Comparison of ENCODE assay signal across 8 cellular contexts in genomic region chr17:78316867-78317816, GRCh38. TPM values are rescaled to one million over a fixed set of nuclear protein-coding genes. Genes with fewer than 3 reads are reported as not detected.
DNase-seq lines count a peak whose midpoint lies in the region; ATAC-seq and TF ChIP-seq lines count a peak whose summit lies in the region.

No MANE protein-coding gene starts in this region.

- TF ChIP-seq POLR2A in body of pancreas (IDR thresholded peaks at IDR 0.05) (no peak), lower leg skin (IDR thresholded peaks at IDR 0.05) (no peak)

- peak overlapping the region; percentile 50 for H3K4ac ChIP-seq in mesendoderm (ENCODE audit: low read depth, low read length)

- H3K9me3 Mint-ChIP-seq in activated CD8-positive, alpha-beta memory T cell treated with anti-CD3 and anti-CD28 coated beads, Interleukin-2, amount 10 ng/mL, durations not matched to agents 7 days and 5 days (ENCODE audit: low read depth): no peaks in the 10 kb centered on the region

- H3K27me3 Mint-ChIP-seq in activated CD8-positive, alpha-beta memory T cell treated with anti-CD3 and anti-CD28 coated beads, Interleukin-2, amount 10 ng/mL, durations not matched to agents 7 days and 5 days: peaks cover 15% of the 10 kb centered on the region

- H4K8ac ChIP-seq in mesendoderm (ENCODE audit: low read depth, low read length): no peak overlapping the region

- H3K18ac ChIP-seq in mesendoderm (ENCODE audit: low read length): peak overlapping the region; percentile 31

- H3K27me3 ChIP-seq in BLaER1 treated with 17β-estradiol and CSF1 and Interleukin-3, amounts not matched to agents 10 nM and 100 nM: peaks cover 0 to 14% (median 5%) of the 10 kb centered on the region in 11 experiments; a peak in 6 of 22 replicates
- H3K27me3 ChIP-seq in body of pancreas (no peaks in the 10 kb centered on the region), mesendoderm (ENCODE audit: insufficient read depth, low read length, poor library complexity) (no peaks in the 10 kb centered on the region)

- H3K4me1 ChIP-seq in BLaER1 treated with 17β-estradiol and CSF1 and Interleukin-3, amounts not matched to agents 10 nM and 100 nM: peaks cover 48 to 86% (median 56%) of the 10 kb centered on the region in 10 experiments
- H3K4me1 ChIP-seq in HEK293 (ENCODE audit: control insufficient read depth, insufficient read depth, low read length) (peaks cover 28% of the 10 kb centered on the region), body of pancreas (peaks cover 48% of the 10 kb centered on the region), mesendoderm (ENCODE audit: control insufficient read depth, low read depth, low read length) (peaks cover 13% of the 10 kb centered on the region)

- peak in 3 of 4 donors; percentile 58 to 75 (median 60) for DNase-seq in body of pancreas
- peak; percentile 91 for DNase-seq in mesendoderm
- DNase-seq in activated CD8-positive, alpha-beta memory T cell treated with anti-CD3 and anti-CD28 coated beads, Interleukin-2, amount 10 ng/mL, durations not matched to agents 7 days and 5 days: no peak
- DNase-seq in globus pallidus (ENCODE audit: low spot score): no peak
- no peak for DNase-seq in lower leg skin (ENCODE audit: low spot score in 2 of 2)

- no peaks in the 10 kb centered on the region for H3K9me3 ChIP-seq in BLaER1 treated with 17β-estradiol and CSF1 and Interleukin-3, amounts not matched to agents 10 nM and 100 nM (replicated peaks in 1 of 11)
- H3K9me3 ChIP-seq in HEK293 (ENCODE audit: control insufficient read depth, insufficient read depth, low read depth, low read length) (no peaks in the 10 kb centered on the region), body of pancreas (no peaks in the 10 kb centered on the region)

- peak overlapping the region; percentile 90 for H3K56ac ChIP-seq in mesendoderm (ENCODE audit: low read length)

- H3K4me1 Mint-ChIP-seq in activated CD8-positive, alpha-beta memory T cell treated with anti-CD3 and anti-CD28 coated beads, Interleukin-2, amount 10 ng/mL, durations not matched to agents 7 days and 5 days: peaks cover 24% of the 10 kb centered on the region

- H3K4me3 ChIP-seq in BLaER1 treated with 17β-estradiol and CSF1 and Interleukin-3, amounts not matched to agents 10 nM and 100 nM: peak overlapping the region in 1 of 10 experiments; percentile 9; a peak in 1 of 20 replicates
- H3K4me3 ChIP-seq in HEK293 (ENCODE audit: low read depth, low read length) (no peak overlapping the region), body of pancreas (no peak overlapping the region), mesendoderm (ENCODE audit: low read length) (no peak overlapping the region), lower leg skin (ENCODE audit: low read depth, poor library complexity, severe bottlenecking) (no peak overlapping the region)

- peak overlapping the region; percentile 81 for H2BK5ac ChIP-seq in mesendoderm (ENCODE audit: low read length)

- H3K23ac ChIP-seq in mesendoderm (ENCODE audit: low read length): peak overlapping the region; percentile 61

- peak overlapping the region in 4 of 11 experiments; percentile 49 to 81 (median 74); a peak in 6 of 22 replicates for H3K9ac ChIP-seq in BLaER1 treated with 17β-estradiol and CSF1 and Interleukin-3, amounts not matched to agents 10 nM and 100 nM
- peak overlapping the region; percentile 57 for H3K9ac ChIP-seq in mesendoderm (ENCODE audit: low read length)

- peak overlapping the region; percentile 6 for H2BK120ac ChIP-seq in mesendoderm (ENCODE audit: low read depth, low read length)

- TF ChIP-seq CTCF in HEK293 (tag by site-specific recombination; IDR thresholded peaks at IDR 0.05) (no peak), body of pancreas (IDR thresholded peaks at IDR 0.05) (no peak), lower leg skin (IDR thresholded peaks at IDR 0.05) (peak in 1 of 3 donors; percentile 25)

- no peaks in the 10 kb centered on the region for H3K79me1 ChIP-seq in mesendoderm (ENCODE audit: low read length)

- H3K27ac Mint-ChIP-seq in activated CD8-positive, alpha-beta memory T cell treated with anti-CD3 and anti-CD28 coated beads, Interleukin-2, amount 10 ng/mL, durations not matched to agents 7 days and 5 days: no peak overlapping the region

- H2AK5ac ChIP-seq in mesendoderm (ENCODE audit: low read length): peak overlapping the region; percentile 73

- no peaks in the 10 kb centered on the region for H3K79me2 ChIP-seq in mesendoderm (ENCODE audit: control insufficient read depth, insufficient read depth, low read length)

- POLR2A ChIA-PET in HEK293 (lab: Yijun Ruan, JAX): interaction anchor here (0.5 to 1.5 kb wide), 5 partner anchors 26 to 130 kb away, joined by 3 to 4 read pairs (median 3); partner anchors contain the start of gene TK1

- no peaks in the 10 kb centered on the region for H3K36me3 ChIP-seq in BLaER1 treated with 17β-estradiol and CSF1 and Interleukin-3, amounts not matched to agents 10 nM and 100 nM
- no peaks in the 10 kb centered on the region for H3K36me3 ChIP-seq in HEK293 (ENCODE audit: control insufficient read depth in 2 of 2, insufficient read depth in 1 of 2, low read length in 2 of 2)
- H3K36me3 ChIP-seq in body of pancreas (replicated peaks in 1 of 2; ENCODE audit: insufficient read depth in 1 of 2, low read depth in 2 of 2): no peaks in the 10 kb centered on the region
- no peaks in the 10 kb centered on the region for H3K36me3 ChIP-seq in mesendoderm (ENCODE audit: control insufficient read depth, insufficient read depth, low read length)

- H4K20me1 ChIP-seq in BLaER1 treated with 17β-estradiol and CSF1 and Interleukin-3, amounts not matched to agents 10 nM and 100 nM: no peaks in the 10 kb centered on the region

- H3K4me3 Mint-ChIP-seq in activated CD8-positive, alpha-beta memory T cell treated with anti-CD3 and anti-CD28 coated beads, Interleukin-2, amount 10 ng/mL, durations not matched to agents 7 days and 5 days: no peak overlapping the region

- intact Hi-C loops in body of pancreas (cut with DNase I) (no loop called here), lower leg skin (cut with DNase I; ENCODE audit: low total_unique reads) (no loop called here)

- CTCF ChIA-PET in HEK293 (lab: Yijun Ruan, JAX): interaction anchor here (0.6 to 1.9 kb wide), 8 partner anchors 9 to 521 kb away, joined by 3 to 7 read pairs (median 4); partner anchors contain the start of gene SOCS3
- CTCF ChIA-PET in activated CD8-positive, alpha-beta memory T cell treated with anti-CD3 and anti-CD28 coated beads, Interleukin-2, amount 10 ng/mL, durations not matched to agents 7 days and 5 days (lab: Charles Lee): interaction anchor here (0.7 to 1.5 kb wide), 3 partner anchors 15 to 549 kb away, joined by 3 to 7 read pairs (median 4); no protein-coding TSS in a partner anchor

- peak overlapping the region in 9 of 11 experiments; percentile 39 to 86 (median 68); a peak in 12 of 22 replicates for H3K27ac ChIP-seq in BLaER1 treated with 17β-estradiol and CSF1 and Interleukin-3, amounts not matched to agents 10 nM and 100 nM
- H3K27ac ChIP-seq in HEK293 (ENCODE audit: extremely low read depth, low read depth, low read length) (peak overlapping the region; percentile 78; the same call in 1 of the 2 replicates), body of pancreas (peak overlapping the region; percentile 51 to 84 (median 67)), mesendoderm (ENCODE audit: low read depth, low read length) (peak overlapping the region; percentile 3)

- peak overlapping the region; percentile 85 to 98 (median 97) for H3K4me2 ChIP-seq in BLaER1 treated with 17β-estradiol and CSF1 and Interleukin-3, amounts not matched to agents 10 nM and 100 nM
- H3K4me2 ChIP-seq in mesendoderm (ENCODE audit: low read length): peak overlapping the region; percentile 56

- peak overlapping the region; percentile 64 for H2BK15ac ChIP-seq in mesendoderm (replicated peaks; ENCODE audit: low read depth)

- no peak overlapping the region for H4K5ac ChIP-seq in mesendoderm (ENCODE audit: low read length)

- ATAC-seq in body of pancreas: no peak
- ATAC-seq in activated CD8-positive, alpha-beta memory T cell treated with anti-CD3 and anti-CD28 coated beads, Interleukin-2, amount 10 ng/mL, durations not matched to agents 7 days and 5 days: no peak
- no peak for ATAC-seq in HG03457 (IDR thresholded peaks at IDR 0.05; ENCODE audit: unreplicated experiment)

- 38 to 52% methylated on average over 21 of the region's 21 CpGs for whole genome bisulfite sequencing in body of pancreas, 2 donors
- WGBS in mesendoderm (ENCODE audit: extremely low coverage, insufficient coverage, low lambda C conversion rate): no CpG with 5 or more reads among the region's 21 CpGs
- 45% methylated on average over 21 of the region's 21 CpGs for WGBS in lower leg skin, 2 donors

- no peaks in the 10 kb centered on the region for H3K36me3 Mint-ChIP-seq in activated CD8-positive, alpha-beta memory T cell treated with anti-CD3 and anti-CD28 coated beads, Interleukin-2, amount 10 ng/mL, durations not matched to agents 7 days and 5 days

TF ChIP-seq in HEK293, 187 proteins besides CTCF, POLR2A, EP300 and RAD21 (continues in another document):
- no peak for TF ChIP-seq ZNF580 (tag by site-specific recombination; IDR thresholded peaks at IDR 0.05)
- no peak for TF ChIP-seq ZNF37A (tag by site-specific recombination; IDR thresholded peaks at IDR 0.05)
- no peak for TF ChIP-seq ZIC2 (tag by site-specific recombination; IDR thresholded peaks at IDR 0.05)
- TF ChIP-seq ZNF558 (tag by site-specific recombination; IDR thresholded peaks at IDR 0.05): no peak

RNA-seq across cellular contexts. Expression of gene SOCS3, which starts 42.7 kb away (rescaled TPM):
- total RNA-seq in body of pancreas (10 to 100 TPM; 21.0 to 63.9 TPM), lower leg skin (10 to 100 TPM; 12.5 to 45.0 (median 13.0) TPM)
- 11.2 TPM for polyA plus RNA-seq in mesendoderm (2013, experiment 1 of 2)
- 11.0 TPM for polyA plus RNA-seq in mesendoderm (2013, experiment 2 of 2)
- total RNA-seq in activated CD8-positive, alpha-beta memory T cell treated with anti-CD3 and anti-CD28 coated beads, Interleukin-2, amount 10 ng/mL, durations not matched to agents 7 days and 5 days: 10 to 100 TPM in 1 of 2 experiments, 1 to 10 TPM in 1; 9.9 to 21.3 TPM

Comparison
In these comparisons a context has a peak if more than half of its experiments do, and no peak if none do; other contexts are left out.
1. H3K27ac ChIP-seq: peak in every context shown above with its lines; median percentile 78 in HEK293; 68 in BLaER1 treated with 17β-estradiol and CSF1 and Interleukin-3, amounts not matched to agents 10 nM and 100 nM; 67 in body of pancreas; 3 in mesendoderm.
2. DNase-seq: peak in body of pancreas (3 of 4) and mesendoderm (single experiment); none in activated CD8-positive, alpha-beta memory T cell treated with anti-CD3 and anti-CD28 coated beads, Interleukin-2, amount 10 ng/mL, durations not matched to agents 7 days and 5 days (single experiment), globus pallidus (single experiment) and lower leg skin (0 of 2).